Comparison of ENCODE assay signal across 1 cellular context in the genomic region with DNA sequence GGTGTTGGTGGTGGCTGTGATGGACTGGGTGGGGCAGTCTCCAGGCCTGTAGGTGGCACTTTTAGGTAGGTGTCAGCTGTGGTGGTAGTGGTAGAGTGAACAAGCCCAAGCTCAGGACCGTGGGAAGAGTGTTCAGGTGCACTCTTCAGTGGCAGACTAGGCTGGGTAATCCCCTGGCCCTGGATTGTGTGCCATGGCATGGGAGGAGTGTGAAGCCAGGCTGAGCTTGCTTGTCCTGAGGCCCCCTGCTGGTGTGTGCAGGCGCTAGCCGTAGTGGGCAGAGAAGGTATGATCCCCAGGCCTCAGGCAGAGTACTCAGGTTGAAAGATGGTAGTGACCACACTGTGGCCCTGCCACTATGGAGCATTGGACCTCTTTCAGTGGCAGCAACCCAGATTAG.
TF ChIP-seq lines count a peak whose summit lies in the region.

No MANE protein-coding gene starts in this region.

TF ChIP-seq in K562, 482 proteins besides CTCF, POLR2A, EP300 and RAD21:
- TF ChIP-seq REST (CRISPR knock-in tag; IDR thresholded peaks at IDR 0.05; ENCODE audit: low read depth) = no peak
- TF ChIP-seq POLR3A (IDR thresholded peaks at IDR 0.05; ENCODE audit: borderline replicate concordance, extremely low read depth, insufficient read depth, insufficient read length) = no peak
- TF ChIP-seq, protein P1, sequence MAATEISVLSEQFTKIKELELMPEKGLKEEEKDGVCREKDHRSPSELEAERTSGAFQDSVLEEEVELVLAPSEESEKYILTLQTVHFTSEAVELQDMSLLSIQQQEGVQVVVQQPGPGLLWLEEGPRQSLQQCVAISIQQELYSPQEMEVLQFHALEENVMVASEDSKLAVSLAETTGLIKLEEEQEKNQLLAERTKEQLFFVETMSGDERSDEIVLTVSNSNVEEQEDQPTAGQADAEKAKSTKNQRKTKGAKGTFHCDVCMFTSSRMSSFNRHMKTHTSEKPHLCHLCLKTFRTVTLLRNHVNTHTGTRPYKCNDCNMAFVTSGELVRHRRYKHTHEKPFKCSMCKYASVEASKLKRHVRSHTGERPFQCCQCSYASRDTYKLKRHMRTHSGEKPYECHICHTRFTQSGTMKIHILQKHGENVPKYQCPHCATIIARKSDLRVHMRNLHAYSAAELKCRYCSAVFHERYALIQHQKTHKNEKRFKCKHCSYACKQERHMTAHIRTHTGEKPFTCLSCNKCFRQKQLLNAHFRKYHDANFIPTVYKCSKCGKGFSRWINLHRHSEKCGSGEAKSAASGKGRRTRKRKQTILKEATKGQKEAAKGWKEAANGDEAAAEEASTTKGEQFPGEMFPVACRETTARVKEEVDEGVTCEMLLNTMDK (IDR thresholded peaks at IDR 0.05; ENCODE audit: borderline replicate concordance, insufficient read depth, low read depth, low read length, poor library complexity, severe bottlenecking) = peak; percentile 2
- TF ChIP-seq, protein P2, sequence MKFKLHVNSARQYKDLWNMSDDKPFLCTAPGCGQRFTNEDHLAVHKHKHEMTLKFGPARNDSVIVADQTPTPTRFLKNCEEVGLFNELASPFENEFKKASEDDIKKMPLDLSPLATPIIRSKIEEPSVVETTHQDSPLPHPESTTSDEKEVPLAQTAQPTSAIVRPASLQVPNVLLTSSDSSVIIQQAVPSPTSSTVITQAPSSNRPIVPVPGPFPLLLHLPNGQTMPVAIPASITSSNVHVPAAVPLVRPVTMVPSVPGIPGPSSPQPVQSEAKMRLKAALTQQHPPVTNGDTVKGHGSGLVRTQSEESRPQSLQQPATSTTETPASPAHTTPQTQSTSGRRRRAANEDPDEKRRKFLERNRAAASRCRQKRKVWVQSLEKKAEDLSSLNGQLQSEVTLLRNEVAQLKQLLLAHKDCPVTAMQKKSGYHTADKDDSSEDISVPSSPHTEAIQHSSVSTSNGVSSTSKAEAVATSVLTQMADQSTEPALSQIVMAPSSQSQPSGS (CRISPR knock-in tag; IDR thresholded peaks at IDR 0.05) = no peak
